Comparison of ENCODE assay signal across 20 cellular contexts in the genomic region with DNA sequence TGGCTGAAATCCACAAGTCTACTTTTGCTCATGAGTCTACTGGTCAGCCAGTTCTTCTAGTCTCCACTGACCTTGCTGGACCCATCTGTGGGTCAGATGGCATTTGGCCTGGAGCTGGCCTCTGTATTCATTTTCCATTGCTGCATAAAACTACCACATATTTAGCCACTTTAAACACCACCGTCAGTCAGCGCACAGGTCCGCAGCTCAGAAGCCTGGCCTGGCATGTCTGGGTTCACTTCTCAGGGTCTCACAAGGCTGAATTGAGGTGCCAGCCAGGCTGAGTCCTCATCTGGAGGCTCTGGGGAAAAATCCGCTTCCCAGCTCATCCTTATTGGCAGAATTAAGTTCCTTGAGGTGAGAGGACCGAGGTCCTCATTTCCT. TPM values are rescaled to one million over a fixed set of nuclear protein-coding genes. Genes with fewer than 3 reads are reported as not detected.
DNase-seq lines count a peak whose midpoint lies in the region; ATAC-seq, FAIRE-seq and TF ChIP-seq lines count a peak whose summit lies in the region.
"Had no signal": no experiment of that assay in that cellular context is flagged by ENCODE, and none has a peak within 500 bp of the region (broad histone marks: within the 10 kb centered on the region; RNA-seq: fewer than 3 reads in every experiment).

No MANE protein-coding gene starts in this region.

- H3K4me3 Mint-ChIP-seq in WTC11 = no peak overlapping the region
- peak overlapping the region in 3 of 10 donors; percentile 1 to 19 (median 8) for H3K4me3 Mint-ChIP-seq in naive thymus-derived CD8-positive, alpha-beta T cell

- no peak overlapping the region for H3K27ac ChIP-seq in left ventricle myocardium inferior (replicated peaks)
- no peak overlapping the region for H3K27ac ChIP-seq in stomach
- H3K27ac ChIP-seq in pancreas = no peak overlapping the region
- no peak overlapping the region for H3K27ac ChIP-seq in lower lobe of right lung
- H3K27ac ChIP-seq: BLaER1 treated with 17β-estradiol and CSF1 and Interleukin-3, amounts not matched to agents 10 nM and 100 nM; HL-60; KMS-11 had no signal

- H3K9me3 ChIP-seq in left ventricle myocardium inferior (replicated peaks) = no peaks in the 10 kb centered on the region
- H3K9me3 ChIP-seq in stomach = no peaks in the 10 kb centered on the region
- no peaks in the 10 kb centered on the region for H3K9me3 ChIP-seq in pancreas
- H3K9me3 ChIP-seq in lower lobe of right lung = no peaks in the 10 kb centered on the region
- H3K9me3 ChIP-seq: BLaER1 treated with 17β-estradiol and CSF1 and Interleukin-3, amounts not matched to agents 10 nM and 100 nM; HAP-1 had no signal

- H3K36me3 ChIP-seq in left ventricle myocardium inferior = no peaks in the 10 kb centered on the region
- no peaks in the 10 kb centered on the region for H3K36me3 ChIP-seq in stomach
- H3K36me3 ChIP-seq in pancreas = no peaks in the 10 kb centered on the region
- H3K36me3 ChIP-seq in lower lobe of right lung = no peaks in the 10 kb centered on the region
- H3K36me3 ChIP-seq: BLaER1 treated with 17β-estradiol and CSF1 and Interleukin-3, amounts not matched to agents 10 nM and 100 nM; HAP-1 had no signal

- H3K4me1 Mint-ChIP-seq in WTC11 = no peaks in the 10 kb centered on the region
- H3K4me1 Mint-ChIP-seq in naive thymus-derived CD8-positive, alpha-beta T cell = peaks cover 17 to 27% (median 24%) of the 10 kb centered on the region in 4 donors

- TF ChIP-seq POLR2A in stomach (IDR thresholded peaks at IDR 0.05) = no peak

- POLR2A ChIA-PET in WTC11 (lab: Charles Lee) = no interaction called here
- POLR2A ChIA-PET in naive thymus-derived CD8-positive, alpha-beta T cell (lab: Charles Lee) = no interaction called here

- H3K36me3 Mint-ChIP-seq in WTC11 = peaks cover 3% of the 10 kb centered on the region; the same call in 1 of the 2 replicates
- H3K36me3 Mint-ChIP-seq in naive thymus-derived CD8-positive, alpha-beta T cell = peaks cover 0 to 4% (median 0%) of the 10 kb centered on the region in 3 donors

- no peak for TF ChIP-seq EP300 in stomach (IDR thresholded peaks at IDR 0.05)

- H3K4me1 ChIP-seq in left ventricle myocardium inferior (no peaks in the 10 kb centered on the region), stomach (no peaks in the 10 kb centered on the region), pancreas (peaks cover under 1 to 6% (median 2%) of the 10 kb centered on the region in 3 donors), lower lobe of right lung (no peaks in the 10 kb centered on the region)
- H3K4me1 ChIP-seq: BLaER1 treated with 17β-estradiol and CSF1 and Interleukin-3, amounts not matched to agents 10 nM and 100 nM; HAP-1 had no signal

- 89 to 98% (median 92%) methylated on average over 5 of the region's 5 CpGs for WGBS in stomach, 5 donors
- 95% methylated on average over 5 of the region's 5 CpGs for WGBS in pancreas, 2 donors

- TF ChIP-seq CTCF in left ventricle myocardium inferior (IDR thresholded peaks at IDR 0.05; ENCODE audit: borderline replicate concordance) = no peak
- no peak for TF ChIP-seq CTCF in WTC11 (IDR thresholded peaks at IDR 0.05)
- no peak for TF ChIP-seq CTCF in stomach (IDR thresholded peaks at IDR 0.05)
- TF ChIP-seq CTCF in pancreas (IDR thresholded peaks at IDR 0.05) = no peak
- TF ChIP-seq CTCF in lower lobe of right lung (IDR thresholded peaks at IDR 0.05) = no peak

- H3K27me3 Mint-ChIP-seq in WTC11 (ENCODE audit: low read depth) = no peaks in the 10 kb centered on the region
- H3K27me3 Mint-ChIP-seq in naive thymus-derived CD8-positive, alpha-beta T cell = peaks cover 0 to 2% (median 0%) of the 10 kb centered on the region in 5 donors

- H3K27ac Mint-ChIP-seq in WTC11 = no peak overlapping the region
- peak overlapping the region in 8 of 10 donors; percentile 19 to 94 (median 76) for H3K27ac Mint-ChIP-seq in naive thymus-derived CD8-positive, alpha-beta T cell

- H3K9me3 Mint-ChIP-seq in WTC11 = peaks cover 9% of the 10 kb centered on the region
- peaks cover 0 to 9% (median 0%) of the 10 kb centered on the region in 9 donors for H3K9me3 Mint-ChIP-seq in naive thymus-derived CD8-positive, alpha-beta T cell

- CTCF ChIA-PET in WTC11 (lab: Charles Lee) = interaction anchor here (1.2 to 1.6 kb wide), 2 partner anchors 73 to 80 kb away, joined by 3 to 4 read pairs; no protein-coding TSS in a partner anchor

- DNase-seq in Right ventricle myocardium superior (peak; percentile 15), left ventricle myocardium inferior (no peak), WTC11 (ENCODE audit: low spot score) (peak; percentile 1), stomach (peak; percentile 15), pancreas (no peak), lower lobe of right lung (no peak)
- no peak for DNase-seq in naive thymus-derived CD8-positive, alpha-beta T cell
- DNase-seq: DMS79, NCI-H1417 treated with DMSO at 0.1 percent for 48 hours, NCI-H2029, NCI-H345, NCI-H524 treated with DMSO at 0.1 percent for 48 hours, RPMI8226, SIG-M5 had no signal

- H3K27me3 ChIP-seq in left ventricle myocardium inferior (ENCODE audit: low read depth) (peaks cover 45% of the 10 kb centered on the region), stomach (no peaks in the 10 kb centered on the region), pancreas (no peaks in the 10 kb centered on the region), lower lobe of right lung (ENCODE audit: low read depth) (no peaks in the 10 kb centered on the region)
- H3K27me3 ChIP-seq: BLaER1 treated with 17β-estradiol and CSF1 and Interleukin-3, amounts not matched to agents 10 nM and 100 nM had no signal

- intact Hi-C loops in Right ventricle myocardium superior (cut with DNase I) (no loop called here), left ventricle myocardium inferior (cut with micrococcal nuclease) (no loop called here), stomach (cut with DNase I; ENCODE audit: low total_unique reads) (no loop called here), pancreas (cut with DNase I) (no loop called here), lower lobe of right lung (cut with DNase I) (no loop called here)

- H3K4me3 ChIP-seq in left ventricle myocardium inferior (no peak overlapping the region), stomach (no peak overlapping the region), pancreas (no peak overlapping the region), lower lobe of right lung (no peak overlapping the region)
- H3K4me3 ChIP-seq: BLaER1 treated with 17β-estradiol and CSF1 and Interleukin-3, amounts not matched to agents 10 nM and 100 nM; HAP-1 had no signal

- no peak for ATAC-seq in Right ventricle myocardium superior (ENCODE audit: poor library complexity)
- no peak for ATAC-seq in WTC11
- no peak for ATAC-seq in naive thymus-derived CD8-positive, alpha-beta T cell
- ATAC-seq in pancreas = no peak
- ATAC-seq in lower lobe of right lung = no peak

- FAIRE-seq in pancreas (lab: Jason Lieb, UNC) = no peak
- FAIRE-seq: D721Med had no signal

TF ChIP-seq in WTC11, 78 proteins besides CTCF, POLR2A, EP300 and RAD21 (continues in another document):
- TF ChIP-seq, protein P1, sequence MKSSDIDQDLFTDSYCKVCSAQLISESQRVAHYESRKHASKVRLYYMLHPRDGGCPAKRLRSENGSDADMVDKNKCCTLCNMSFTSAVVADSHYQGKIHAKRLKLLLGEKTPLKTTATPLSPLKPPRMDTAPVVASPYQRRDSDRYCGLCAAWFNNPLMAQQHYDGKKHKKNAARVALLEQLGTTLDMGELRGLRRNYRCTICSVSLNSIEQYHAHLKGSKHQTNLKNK (CRISPR knock-in tag; IDR thresholded peaks at IDR 0.05) = no peak
- TF ChIP-seq, protein P2, sequence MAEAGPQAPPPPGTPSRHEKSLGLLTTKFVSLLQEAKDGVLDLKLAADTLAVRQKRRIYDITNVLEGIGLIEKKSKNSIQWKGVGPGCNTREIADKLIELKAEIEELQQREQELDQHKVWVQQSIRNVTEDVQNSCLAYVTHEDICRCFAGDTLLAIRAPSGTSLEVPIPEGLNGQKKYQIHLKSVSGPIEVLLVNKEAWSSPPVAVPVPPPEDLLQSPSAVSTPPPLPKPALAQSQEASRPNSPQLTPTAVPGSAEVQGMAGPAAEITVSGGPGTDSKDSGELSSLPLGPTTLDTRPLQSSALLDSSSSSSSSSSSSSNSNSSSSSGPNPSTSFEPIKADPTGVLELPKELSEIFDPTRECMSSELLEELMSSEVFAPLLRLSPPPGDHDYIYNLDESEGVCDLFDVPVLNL (CRISPR knock-in tag; IDR thresholded peaks at IDR 0.05; ENCODE audit: borderline replicate concordance, low read depth) = no peak
- TF ChIP-seq, protein P3, sequence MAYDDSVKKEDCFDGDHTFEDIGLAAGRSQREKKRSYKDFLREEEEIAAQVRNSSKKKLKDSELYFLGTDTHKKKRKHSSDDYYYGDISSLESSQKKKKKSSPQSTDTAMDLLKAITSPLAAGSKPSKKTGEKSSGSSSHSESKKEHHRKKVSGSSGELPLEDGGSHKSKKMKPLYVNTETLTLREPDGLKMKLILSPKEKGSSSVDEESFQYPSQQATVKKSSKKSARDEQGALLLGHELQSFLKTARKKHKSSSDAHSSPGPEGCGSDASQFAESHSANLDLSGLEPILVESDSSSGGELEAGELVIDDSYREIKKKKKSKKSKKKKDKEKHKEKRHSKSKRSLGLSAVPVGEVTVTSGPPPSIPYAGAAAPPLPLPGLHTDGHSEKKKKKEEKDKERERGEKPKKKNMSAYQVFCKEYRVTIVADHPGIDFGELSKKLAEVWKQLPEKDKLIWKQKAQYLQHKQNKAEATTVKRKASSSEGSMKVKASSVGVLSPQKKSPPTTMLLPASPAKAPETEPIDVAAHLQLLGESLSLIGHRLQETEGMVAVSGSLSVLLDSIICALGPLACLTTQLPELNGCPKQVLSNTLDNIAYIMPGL (CRISPR knock-in tag; IDR thresholded peaks at IDR 0.05) = no peak
- TF ChIP-seq SP1 (CRISPR knock-in tag; conservative IDR thresholded peaks at IDR 0.05) = no peak

RNA-seq across cellular contexts. Expression of gene BARX1, which starts 54.7 kb away (rescaled TPM):
- total RNA-seq in Right ventricle myocardium superior (not detected), left ventricle myocardium inferior (not detected), WTC11 (2021) (8.9 to 10.6 TPM (median 9.0 TPM) in 3 replicates), stomach (100 to 1,000 TPM in 1 of 5 donors, 10 to 100 TPM in 3, not detected in 1; 42.0 to 213 (median 70.4) TPM), pancreas (1 to 10 TPM in 1 of 6 donors, under 1 TPM in 2, not detected in 3; 0.19 to 1.1 (median 0.35) TPM), lower lobe of right lung (not detected)
- not detected for total RNA-seq in naive thymus-derived CD8-positive, alpha-beta T cell
- not detected for polyA plus RNA-seq in naive thymus-derived CD8-positive, alpha-beta T cell
- polyA plus RNA-seq in stomach (100 to 1,000 TPM; 141 to 256 (median 151) TPM), pancreas (1 to 10 TPM; 1.2 to 3.7 TPM)
- total RNA-seq: HT1080 had no signal

Comparison
In these comparisons a context has a peak if more than half of its experiments do, and no peak if none do; other contexts are left out.
1. DNase-seq: peak in Right ventricle myocardium superior (single experiment), WTC11 (single experiment) and stomach (single experiment); none in left ventricle myocardium inferior (single experiment), naive thymus-derived CD8-positive, alpha-beta T cell (0 of 10), pancreas (0 of 6) and lower lobe of right lung (single experiment).